Comparison of ENCODE assay signal across 14 cellular contexts in the genomic region with DNA sequence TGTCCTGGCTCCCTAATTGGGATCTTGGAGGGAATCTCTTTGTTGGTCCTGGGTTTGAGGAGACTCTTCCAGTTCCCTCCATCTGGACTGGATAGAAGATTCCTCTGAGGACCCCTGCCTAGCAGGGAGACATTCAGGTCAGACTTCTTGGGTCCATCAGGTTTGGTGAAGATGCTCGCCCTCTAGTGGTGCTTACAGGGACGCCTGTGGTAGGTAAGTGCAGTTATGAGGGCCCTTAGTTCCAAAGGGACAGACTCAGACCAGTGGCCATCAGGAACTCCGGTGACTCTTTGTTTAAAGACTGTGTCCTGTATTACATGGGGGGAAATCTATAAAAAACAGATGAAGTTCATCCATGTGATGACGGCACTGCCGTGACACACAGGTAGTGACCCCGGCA. TPM values are rescaled to one million over a fixed set of nuclear protein-coding genes. Genes with fewer than 3 reads are reported as not detected.
"Had no signal": no experiment of that assay in that cellular context is flagged by ENCODE, and none has a peak within 500 bp of the region (broad histone marks: within the 10 kb centered on the region; RNA-seq: fewer than 3 reads in every experiment).

No MANE protein-coding gene starts in this region.

RNA-seq across cellular contexts. Expression of a gene that starts 7.9 kb away (rescaled TPM):
- total RNA-seq: activated naive CD4-positive, alpha-beta T cell treated with anti-CD3 and anti-CD28 coated beads for 36 hours; activated T-cell treated with anti-CD3 and anti-CD28 coated beads, Interleukin-2, amount 50 U/mL, for 4 hours; body of pancreas; dermis microvascular lymphatic vessel endothelial cell; glomerular endothelial cell; lower leg skin; mucosa of gallbladder; naive thymus-derived CD4-positive, alpha-beta T cell; ovary; psoas muscle; right cardiac atrium; suprapubic skin; transverse colon; vagina had no signal
- polyA plus RNA-seq: naive thymus-derived CD4-positive, alpha-beta T cell; ovary; psoas muscle; right cardiac atrium had no signal

RNA-seq across cellular contexts. Expression of a gene that starts 23.0 kb away (rescaled TPM):
- total RNA-seq: activated naive CD4-positive, alpha-beta T cell treated with anti-CD3 and anti-CD28 coated beads for 36 hours; activated T-cell treated with anti-CD3 and anti-CD28 coated beads, Interleukin-2, amount 50 U/mL, for 4 hours; body of pancreas; dermis microvascular lymphatic vessel endothelial cell; glomerular endothelial cell; lower leg skin; mucosa of gallbladder; naive thymus-derived CD4-positive, alpha-beta T cell; ovary; psoas muscle; right cardiac atrium; suprapubic skin; transverse colon; vagina had no signal
- polyA plus RNA-seq: naive thymus-derived CD4-positive, alpha-beta T cell; ovary; psoas muscle; right cardiac atrium had no signal

RNA-seq across cellular contexts. Expression of a gene that starts 26.3 kb away (rescaled TPM):
- total RNA-seq: activated naive CD4-positive, alpha-beta T cell treated with anti-CD3 and anti-CD28 coated beads for 36 hours; activated T-cell treated with anti-CD3 and anti-CD28 coated beads, Interleukin-2, amount 50 U/mL, for 4 hours; body of pancreas; dermis microvascular lymphatic vessel endothelial cell; glomerular endothelial cell; lower leg skin; mucosa of gallbladder; naive thymus-derived CD4-positive, alpha-beta T cell; ovary; psoas muscle; right cardiac atrium; suprapubic skin; transverse colon; vagina had no signal
- polyA plus RNA-seq: naive thymus-derived CD4-positive, alpha-beta T cell; ovary; psoas muscle; right cardiac atrium had no signal

RNA-seq across cellular contexts. Expression of a gene that starts 38.4 kb away (rescaled TPM):
- total RNA-seq: activated naive CD4-positive, alpha-beta T cell treated with anti-CD3 and anti-CD28 coated beads for 36 hours; activated T-cell treated with anti-CD3 and anti-CD28 coated beads, Interleukin-2, amount 50 U/mL, for 4 hours; body of pancreas; dermis microvascular lymphatic vessel endothelial cell; glomerular endothelial cell; lower leg skin; mucosa of gallbladder; naive thymus-derived CD4-positive, alpha-beta T cell; ovary; psoas muscle; right cardiac atrium; suprapubic skin; transverse colon; vagina had no signal
- polyA plus RNA-seq: naive thymus-derived CD4-positive, alpha-beta T cell; ovary; psoas muscle; right cardiac atrium had no signal

RNA-seq across cellular contexts. Expression of a gene that starts 51.1 kb away (rescaled TPM):
- total RNA-seq: activated naive CD4-positive, alpha-beta T cell treated with anti-CD3 and anti-CD28 coated beads for 36 hours; activated T-cell treated with anti-CD3 and anti-CD28 coated beads, Interleukin-2, amount 50 U/mL, for 4 hours; body of pancreas; dermis microvascular lymphatic vessel endothelial cell; glomerular endothelial cell; lower leg skin; mucosa of gallbladder; naive thymus-derived CD4-positive, alpha-beta T cell; ovary; psoas muscle; right cardiac atrium; suprapubic skin; transverse colon; vagina had no signal
- polyA plus RNA-seq: naive thymus-derived CD4-positive, alpha-beta T cell; ovary; psoas muscle; right cardiac atrium had no signal
